Comparison of ENCODE assay signal across 8 cellular contexts in the genomic region with DNA sequence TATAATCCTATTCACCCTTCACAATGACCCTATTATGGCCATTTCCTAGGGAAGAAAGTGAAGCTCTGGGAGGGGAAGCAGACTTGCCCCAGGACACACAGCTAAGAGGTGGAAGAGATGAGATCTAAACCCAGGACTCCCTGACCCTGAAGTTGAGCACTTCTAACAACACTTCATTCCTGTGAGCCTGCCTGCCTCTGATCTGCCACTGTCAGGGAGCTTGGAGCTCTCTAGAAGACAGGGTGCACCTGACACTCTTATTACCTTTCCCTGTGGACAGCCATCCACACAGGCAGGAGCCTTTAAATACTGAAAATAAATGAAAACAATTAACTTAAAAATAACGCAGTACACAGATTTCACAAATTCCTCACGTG. TPM values are rescaled to one million over a fixed set of nuclear protein-coding genes. Genes with fewer than 3 reads are reported as not detected.
DNase-seq lines count a peak whose midpoint lies in the region; ATAC-seq and TF ChIP-seq lines count a peak whose summit lies in the region.

No MANE protein-coding gene starts in this region.

- TF ChIP-seq POLR2A in spleen (IDR thresholded peaks at IDR 0.05), result no peak

- H3K27ac ChIP-seq in right cardiac atrium (ENCODE audit: low read length) (peak overlapping the region; percentile 13), spleen (peak overlapping the region; percentile 69 to 95 (median 88))

- POLR2A ChIA-PET in activated B cell treated with CpG ODN at 0.5 μM for 24 hours (lab: Charles Lee), result interaction anchor here (1.0 to 6.5 kb wide), 7 partner anchors 12 to 278 kb away, joined by 3 to 108 read pairs (median 5); partner anchors contain the start of genes EFCAB14 and MOB3C

- H3K4me1 ChIP-seq in right cardiac atrium (ENCODE audit: control insufficient read depth, insufficient read depth, low read length) (peaks cover 23% of the 10 kb centered on the region), spleen (peaks cover 18 to 75% (median 55%) of the 10 kb centered on the region in 6 donors)

- WGBS in right cardiac atrium, result 0% methylated on average over 2 of the region's 2 CpGs
- WGBS in spleen, 5 donors, result 0 to 5% (median 4%) methylated on average over 2 of the region's 2 CpGs

- H3K4me3 ChIP-seq in right cardiac atrium (ENCODE audit: low read length) (peak overlapping the region; percentile 50), spleen (peak overlapping the region; percentile 63 to 93 (median 74))

- H3K4me1 Mint-ChIP-seq in activated B cell treated with CpG ODN at 0.5 μM for 24 hours, result peaks cover 18% of the 10 kb centered on the region

- ATAC-seq in activated B cell treated with CpG ODN at 0.5 μM for 24 hours (ENCODE audit: low read depth), result no peak
- peak in 1 of 2 donors; percentile 3 for ATAC-seq in right cardiac atrium

- no peaks in the 10 kb centered on the region for H3K9me3 Mint-ChIP-seq in activated B cell treated with CpG ODN at 0.5 μM for 24 hours

- peaks cover 13% of the 10 kb centered on the region for H3K36me3 Mint-ChIP-seq in activated B cell treated with CpG ODN at 0.5 μM for 24 hours (ENCODE audit: low read depth)

- H3K27ac Mint-ChIP-seq in activated B cell treated with CpG ODN at 0.5 μM for 24 hours, result peak overlapping the region; percentile 86

- intact Hi-C loops in activated B cell treated with CpG ODN at 0.5 μM for 24 hours (cut with micrococcal nuclease) (loop anchor here (5.0 kb wide), 2 partner anchors 64 to 916 kb away; partner anchors contain the start of genes ATPAF1, GPBP1L1 and TMEM69), right cardiac atrium (cut with DNase I) (no loop called here), spleen (cut with DNase I; ENCODE audit: low total_unique reads) (no loop called here)

- no peak for TF ChIP-seq CTCF in activated B cell treated with CpG ODN at 0.5 μM for 24 hours (IDR thresholded peaks at IDR 0.05)
- no peak for TF ChIP-seq CTCF in spleen (IDR thresholded peaks at IDR 0.05 in 8 of 11, conservative IDR thresholded peaks at IDR 0.05 in 3 of 11)

- H3K27me3 ChIP-seq in right cardiac atrium (ENCODE audit: control insufficient read depth, insufficient read depth) (no peaks in the 10 kb centered on the region), spleen (replicated peaks in 1 of 7) (no peaks in the 10 kb centered on the region)

- peak; percentile 22 for DNase-seq in NCI-H2107 treated with DMSO at 0.1 percent for 48 hours (lab: John Stamatoyannopoulos, UW; ENCODE audit: unreplicated experiment)
- no peak for DNase-seq in NCI-H2107 (lab: John Stamatoyannopoulos, UW)
- no peak for DNase-seq in activated B cell treated with CpG ODN at 0.5 μM for 24 hours
- DNase-seq in right cardiac atrium, result no peak
- DNase-seq in spleen, result no peak
- no peak for DNase-seq in NCI-H146 (lab: John Stamatoyannopoulos, UW)
- no peak for DNase-seq in HuH-7 (ENCODE audit: low spot score)
- DNase-seq in GM19240 (ENCODE audit: insufficient read length, low spot score), result no peak

- CTCF ChIA-PET in activated B cell treated with CpG ODN at 0.5 μM for 24 hours (lab: Charles Lee), result interaction anchor here (1.1 to 1.9 kb wide), 2 partner anchors 121 to 157 kb away, joined by 3 to 11 read pairs; no protein-coding TSS in a partner anchor

- H3K4me3 Mint-ChIP-seq in activated B cell treated with CpG ODN at 0.5 μM for 24 hours, result peak overlapping the region; percentile 95

- H3K27me3 Mint-ChIP-seq in activated B cell treated with CpG ODN at 0.5 μM for 24 hours, result no peaks in the 10 kb centered on the region

- H3K9me3 ChIP-seq in right cardiac atrium (ENCODE audit: control insufficient read depth, low read length) (no peaks in the 10 kb centered on the region), spleen (no peaks in the 10 kb centered on the region)

- H3K36me3 ChIP-seq in spleen, result peaks cover 0 to 16% (median 8%) of the 10 kb centered on the region in 6 donors

RNA-seq across cellular contexts. Expression of gene MKNK1, which starts 0.6 kb away (rescaled TPM):
- total RNA-seq in activated B cell treated with CpG ODN at 0.5 μM for 24 hours (42.3 and 45.0 TPM in 2 replicates), right cardiac atrium (10 to 100 TPM; 40.2 to 46.9 (median 43.4) TPM), spleen (100 to 1,000 TPM in 5 of 7 donors, 10 to 100 TPM in 2; 67.3 to 169 (median 114) TPM)
- polyA plus RNA-seq in right cardiac atrium (27.8 TPM), spleen (10 to 100 TPM; 19.2 to 42.7 (median 35.6) TPM)

RNA-seq across cellular contexts. Expression of gene MOB3C, which starts 13.1 kb away (rescaled TPM):
- 9.7 and 10.7 TPM in 2 replicates for total RNA-seq in activated B cell treated with CpG ODN at 0.5 μM for 24 hours
- 10 to 100 TPM; 14.1 to 20.9 (median 16.5) TPM for total RNA-seq in right cardiac atrium
- 10.3 TPM for polyA plus RNA-seq in right cardiac atrium
- 10 to 100 TPM; 20.6 to 27.5 (median 24.5) TPM for total RNA-seq in spleen
- polyA plus RNA-seq in spleen, result 10 to 100 TPM in 2 of 3 donors, 1 to 10 TPM in 1; 8.2 to 17.6 (median 11.9) TPM

RNA-seq across cellular contexts. Expression of gene KNCN, which starts 52.0 kb away (rescaled TPM):
- total RNA-seq in activated B cell treated with CpG ODN at 0.5 μM for 24 hours, result not detected in 2 replicates
- not detected for total RNA-seq in right cardiac atrium
- polyA plus RNA-seq in right cardiac atrium, result not detected
- not detected for total RNA-seq in spleen
- polyA plus RNA-seq in spleen, result not detected
